Comparison of ENCODE assay signal across 21 cellular contexts in the genomic region with DNA sequence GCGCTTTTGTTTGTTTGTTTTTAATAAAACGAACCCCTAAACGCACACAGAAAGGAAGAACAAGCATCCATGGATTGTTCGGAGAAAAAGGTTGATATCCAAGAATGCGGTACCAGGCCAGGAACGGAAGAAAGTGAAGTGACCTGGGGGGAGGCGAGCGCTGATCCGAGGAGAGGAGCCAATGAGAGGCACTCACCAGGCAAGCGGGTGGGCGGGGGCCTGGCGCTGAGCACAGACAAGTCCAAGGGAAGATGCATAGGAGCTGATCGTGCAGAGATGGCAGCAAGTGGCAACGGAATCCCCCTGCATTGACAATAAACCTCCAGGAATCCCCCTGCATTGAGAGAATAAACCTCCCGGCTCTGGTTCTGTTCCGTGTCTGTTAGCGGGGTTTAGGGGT. TPM values are rescaled to one million over a fixed set of nuclear protein-coding genes. Genes with fewer than 3 reads are reported as not detected.
DNase-seq lines count a peak whose midpoint lies in the region; ATAC-seq and TF ChIP-seq lines count a peak whose summit lies in the region.
"Had no signal": no experiment of that assay in that cellular context is flagged by ENCODE, and none has a peak within 500 bp of the region (broad histone marks: within the 10 kb centered on the region; RNA-seq: fewer than 3 reads in every experiment).

No MANE protein-coding gene starts in this region.

- no peak overlapping the region for H2AFZ ChIP-seq in neuronal stem cell (ENCODE audit: low read length)
- H2AFZ ChIP-seq in smooth muscle cell (ENCODE audit: low read depth), result no peak overlapping the region
- H2AFZ ChIP-seq: GM23248 had no signal

- H4K20me1 ChIP-seq in smooth muscle cell (ENCODE audit: low read depth), result no peaks in the 10 kb centered on the region

- no peak overlapping the region for H3K4me3 Mint-ChIP-seq in activated CD8-positive, alpha-beta memory T cell treated with anti-CD3 and anti-CD28 coated beads, Interleukin-2, amount 10 ng/mL, durations not matched to agents 7 days and 5 days
- H3K4me3 Mint-ChIP-seq in T-helper 17 cell (peak overlapping the region; percentile 51), type B pancreatic cell (no peak overlapping the region)
- no peak overlapping the region for H3K4me3 Mint-ChIP-seq in activated CD4-positive, alpha-beta T cell treated with anti-CD3 and anti-CD28 coated beads for 36 hours

- WGBS in neuronal stem cell (ENCODE audit: extremely low coverage in 2 of 2, insufficient read length in 2 of 2, insufficient replicate concordance in 1 of 2), 2 donors, result no CpG with 5 or more reads among the region's 17 CpGs
- 93% methylated on average over 17 of the region's 17 CpGs for WGBS in smooth muscle cell (ENCODE audit: low lambda C conversion rate)

- no peak overlapping the region for H2AK5ac ChIP-seq in neuronal stem cell (ENCODE audit: low read depth, low read length)

- no peak overlapping the region for H3K9ac ChIP-seq in neuronal stem cell (ENCODE audit: low read depth, low read length, poor library complexity)
- H3K9ac ChIP-seq in smooth muscle cell (ENCODE audit: low read depth), result no peak overlapping the region
- H3K9ac ChIP-seq: GM23248 had no signal

- no peak overlapping the region for H4K8ac ChIP-seq in neuronal stem cell (ENCODE audit: low read depth, low read length)

- peak overlapping the region; percentile 38 for H3K14ac ChIP-seq in neuronal stem cell (ENCODE audit: low read length)

- no peak overlapping the region for H3K27ac Mint-ChIP-seq in activated CD8-positive, alpha-beta memory T cell treated with anti-CD3 and anti-CD28 coated beads, Interleukin-2, amount 10 ng/mL, durations not matched to agents 7 days and 5 days
- no peak overlapping the region for H3K27ac Mint-ChIP-seq in T-helper 17 cell
- H3K27ac Mint-ChIP-seq in type B pancreatic cell, result peak overlapping the region; percentile 31
- no peak overlapping the region for H3K27ac Mint-ChIP-seq in activated CD4-positive, alpha-beta T cell treated with anti-CD3 and anti-CD28 coated beads for 36 hours
- H3K27ac Mint-ChIP-seq: HFFc6 had no signal

- H4K91ac ChIP-seq in neuronal stem cell (ENCODE audit: low read depth, low read length, poor library complexity), result peak overlapping the region; percentile 72

- H3F3A ChIP-seq in smooth muscle cell (ENCODE audit: low read depth), result no peaks in the 10 kb centered on the region

- no peak overlapping the region for H2BK15ac ChIP-seq in neuronal stem cell (ENCODE audit: low read length)

- H3K79me2 ChIP-seq in smooth muscle cell (ENCODE audit: low read depth), result no peaks in the 10 kb centered on the region

- peak; percentile 48 for DNase-seq in activated CD8-positive, alpha-beta memory T cell treated with anti-CD3 and anti-CD28 coated beads for 24 hours
- DNase-seq in activated CD8-positive, alpha-beta memory T cell treated with anti-CD3 and anti-CD28 coated beads, Interleukin-2, amount 10 ng/mL, durations not matched to agents 7 days and 5 days, result no peak
- no peak for DNase-seq in T-helper 17 cell
- no peak for DNase-seq in neuronal stem cell (ENCODE audit: low spot score)
- DNase-seq in type B pancreatic cell (ENCODE audit: extremely low spot score, unreplicated experiment), result no peak
- no peak for DNase-seq in activated CD4-positive, alpha-beta T cell treated with anti-CD3 and anti-CD28 coated beads for 36 hours
- DNase-seq in SIG-M5 treated with dmso at 0.1 percent for 504 hours (lab: John Stamatoyannopoulos, UW; ENCODE audit: unreplicated experiment), result no peak
- no peak for DNase-seq in smooth muscle cell (lab: John Stamatoyannopoulos, UW; ENCODE audit: unreplicated experiment)
- DNase-seq: 8988T, COR-L47, DMS 273 treated with DMSO at 0.1 percent for 48 hours, DND-41, EL, GM23248, HFFc6, IMR-90 had no signal

- H3K4me1 Mint-ChIP-seq in activated CD8-positive, alpha-beta memory T cell treated with anti-CD3 and anti-CD28 coated beads, Interleukin-2, amount 10 ng/mL, durations not matched to agents 7 days and 5 days, result peaks cover 6% of the 10 kb centered on the region
- H3K4me1 Mint-ChIP-seq in T-helper 17 cell (peaks cover 4% of the 10 kb centered on the region), type B pancreatic cell (ENCODE audit: unreplicated experiment) (no peaks in the 10 kb centered on the region)
- peaks cover 10% of the 10 kb centered on the region for H3K4me1 Mint-ChIP-seq in activated CD4-positive, alpha-beta T cell treated with anti-CD3 and anti-CD28 coated beads for 36 hours

- peaks cover 4% of the 10 kb centered on the region for H3K79me1 ChIP-seq in neuronal stem cell (ENCODE audit: low read depth, low read length)

- H3K9me3 ChIP-seq in T-helper 17 cell (ENCODE audit: control insufficient read depth, low read length, poor library complexity, severe bottlenecking) (no peaks in the 10 kb centered on the region), neuronal stem cell (replicated peaks in 1 of 2; ENCODE audit: control insufficient read depth in 2 of 2, insufficient read depth in 1 of 2, low read depth in 1 of 2, low read length in 2 of 2) (peaks cover 0 to 3% of the 10 kb centered on the region in 2 donors), smooth muscle cell (replicated peaks; ENCODE audit: low read depth) (no peaks in the 10 kb centered on the region)

- no peaks in the 10 kb centered on the region for H3K9me3 Mint-ChIP-seq in activated CD8-positive, alpha-beta memory T cell treated with anti-CD3 and anti-CD28 coated beads, Interleukin-2, amount 10 ng/mL, durations not matched to agents 7 days and 5 days (ENCODE audit: low read depth)
- no peaks in the 10 kb centered on the region for H3K9me3 Mint-ChIP-seq in type B pancreatic cell
- H3K9me3 Mint-ChIP-seq in activated CD4-positive, alpha-beta T cell treated with anti-CD3 and anti-CD28 coated beads for 36 hours (ENCODE audit: low read depth), result peaks cover 2% of the 10 kb centered on the region
- H3K9me3 Mint-ChIP-seq: CD8-positive, alpha-beta memory T cell; HFFc6 had no signal

- H3K4me2 ChIP-seq in neuronal stem cell (ENCODE audit: insufficient read depth, low read length, poor library complexity, severe bottlenecking) (no peak overlapping the region), smooth muscle cell (no peak overlapping the region)

- no peak overlapping the region for H2BK120ac ChIP-seq in neuronal stem cell (ENCODE audit: low read depth, low read length)

- intact Hi-C loops in activated CD4-positive, alpha-beta T cell treated with anti-CD3 and anti-CD28 coated beads for 36 hours (cut with DNase I, micrococcal nuclease), result loop anchor here in 1 of 2 experiments (10.0 kb wide), 1 partner anchor 486 kb away; no protein-coding TSS in a partner anchor

- H3K23ac ChIP-seq in neuronal stem cell (ENCODE audit: low read depth, low read length, poor library complexity), result no peak overlapping the region

- H3K36me3 Mint-ChIP-seq in activated CD8-positive, alpha-beta memory T cell treated with anti-CD3 and anti-CD28 coated beads, Interleukin-2, amount 10 ng/mL, durations not matched to agents 7 days and 5 days, result no peaks in the 10 kb centered on the region
- peaks cover 2% of the 10 kb centered on the region for H3K36me3 Mint-ChIP-seq in T-helper 17 cell (ENCODE audit: low read depth)
- no peaks in the 10 kb centered on the region for H3K36me3 Mint-ChIP-seq in type B pancreatic cell
- peaks cover 2% of the 10 kb centered on the region for H3K36me3 Mint-ChIP-seq in activated CD4-positive, alpha-beta T cell treated with anti-CD3 and anti-CD28 coated beads for 36 hours (ENCODE audit: low read depth)
- H3K36me3 Mint-ChIP-seq: CD4-positive, CD25-positive, alpha-beta regulatory T cell; CD8-positive, alpha-beta memory T cell had no signal

- H3K36me3 ChIP-seq in neuronal stem cell (replicated peaks in 1 of 2; ENCODE audit: control insufficient read depth in 2 of 2, insufficient read depth in 2 of 2, low read length in 2 of 2), result no peaks in the 10 kb centered on the region
- H3K36me3 ChIP-seq in smooth muscle cell (ENCODE audit: low read depth), result no peaks in the 10 kb centered on the region

- ATAC-seq in activated CD8-positive, alpha-beta memory T cell treated with anti-CD3 and anti-CD28 coated beads, Interleukin-2, amount 10 ng/mL, durations not matched to agents 7 days and 5 days, result no peak
- no peak for ATAC-seq in T-helper 17 cell
- no peak for ATAC-seq in activated CD4-positive, alpha-beta T cell treated with anti-CD3 and anti-CD28 coated beads for 36 hours
- ATAC-seq: HCT116 had no signal

- no peak overlapping the region for H3K4ac ChIP-seq in neuronal stem cell (ENCODE audit: low read length)

- CTCF ChIA-PET in activated CD8-positive, alpha-beta memory T cell treated with anti-CD3 and anti-CD28 coated beads, Interleukin-2, amount 10 ng/mL, durations not matched to agents 7 days and 5 days (lab: Charles Lee), result interaction anchor here (4.0 kb wide), 1 partner anchor 14 kb away, joined by 23 read pairs; no protein-coding TSS in a partner anchor
- CTCF ChIA-PET in activated CD4-positive, alpha-beta T cell treated with anti-CD3 and anti-CD28 coated beads for 36 hours (lab: Charles Lee), result interaction anchor here (0.5 to 2.6 kb wide), 6 partner anchors 13 to 135 kb away, joined by 3 to 12 read pairs (median 6); no protein-coding TSS in a partner anchor

- POLR2A ChIA-PET in activated CD4-positive, alpha-beta T cell treated with anti-CD3 and anti-CD28 coated beads for 36 hours (lab: Charles Lee), result interaction anchor here (0.6 kb wide), 1 partner anchor 134 kb away, joined by 3 read pairs; no protein-coding TSS in a partner anchor

- no peak overlapping the region for H3K18ac ChIP-seq in neuronal stem cell (ENCODE audit: low read length)

- peaks cover 0 to 30% (median 8%) of the 10 kb centered on the region in 3 experiments for H3K27me3 ChIP-seq in neuronal stem cell (ENCODE audit: control insufficient read depth in 3 of 3, insufficient read depth in 3 of 3, low read depth in 1 of 3, low read length in 3 of 3)
- no peaks in the 10 kb centered on the region for H3K27me3 ChIP-seq in smooth muscle cell (ENCODE audit: low read depth)

- H2BK5ac ChIP-seq in neuronal stem cell (ENCODE audit: low read length), result no peak overlapping the region

- H3K27ac ChIP-seq in neuronal stem cell (replicated peaks; ENCODE audit: low read length) (no peak overlapping the region), smooth muscle cell (ENCODE audit: low read depth) (no peak overlapping the region)
- H3K27ac ChIP-seq: GM23248 had no signal

- no peak overlapping the region for H2BK12ac ChIP-seq in neuronal stem cell (ENCODE audit: low read length)

- H3K4me1 ChIP-seq in neuronal stem cell (ENCODE audit: control insufficient read depth in 2 of 2, insufficient read depth in 1 of 2, low read depth in 1 of 2, low read length in 2 of 2) (no peaks in the 10 kb centered on the region), smooth muscle cell (ENCODE audit: low read depth) (no peaks in the 10 kb centered on the region)

- H3K27me3 Mint-ChIP-seq in activated CD8-positive, alpha-beta memory T cell treated with anti-CD3 and anti-CD28 coated beads, Interleukin-2, amount 10 ng/mL, durations not matched to agents 7 days and 5 days, result peaks cover 12% of the 10 kb centered on the region
- H3K27me3 Mint-ChIP-seq in T-helper 17 cell (peaks cover 17% of the 10 kb centered on the region), type B pancreatic cell (peaks cover 8% of the 10 kb centered on the region)
- peaks cover 12% of the 10 kb centered on the region for H3K27me3 Mint-ChIP-seq in activated CD4-positive, alpha-beta T cell treated with anti-CD3 and anti-CD28 coated beads for 36 hours

- TF ChIP-seq CTCF in type B pancreatic cell (conservative IDR thresholded peaks at IDR 0.05) (no peak), smooth muscle cell (IDR thresholded peaks at IDR 0.05; ENCODE audit: borderline replicate concordance, insufficient read depth, poor library complexity, severe bottlenecking) (no peak)

- H3K4me3 ChIP-seq in neuronal stem cell (ENCODE audit: low read length in 2 of 2), result no peak overlapping the region
- no peak overlapping the region for H3K4me3 ChIP-seq in smooth muscle cell
- H3K4me3 ChIP-seq: GM23248 had no signal

RNA-seq across cellular contexts. Expression of a gene that starts 8.4 kb away (rescaled TPM):
- total RNA-seq in activated CD8-positive, alpha-beta memory T cell treated with anti-CD3 and anti-CD28 coated beads, Interleukin-2, amount 10 ng/mL, durations not matched to agents 7 days and 5 days, result not detected
- total RNA-seq in T-helper 17 cell (not detected), type B pancreatic cell (ENCODE audit: low replicate concordance) (not detected in 2 replicates), smooth muscle cell (not detected in 2 replicates)
- polyA plus RNA-seq in neuronal stem cell (2013, experiment 1 of 2), result not detected
- not detected for polyA plus RNA-seq in neuronal stem cell (2013, experiment 2 of 2)
- total RNA-seq in activated CD4-positive, alpha-beta T cell treated with anti-CD3 and anti-CD28 coated beads for 36 hours, result not detected
- not detected in 2 replicates for polyA plus RNA-seq in smooth muscle cell
- total RNA-seq: A673; CD4-positive, CD25-positive, alpha-beta regulatory T cell; CD8-positive, alpha-beta memory T cell; GM23248; HFFc6; IMR-90 had no signal
- polyA plus RNA-seq: AG04450; CD4-positive, CD25-positive, alpha-beta regulatory T cell; CD8-positive, alpha-beta memory T cell; GM23248; IMR-90 had no signal

RNA-seq across cellular contexts. Expression of a gene that starts 36.9 kb away (rescaled TPM):
- total RNA-seq in activated CD8-positive, alpha-beta memory T cell treated with anti-CD3 and anti-CD28 coated beads, Interleukin-2, amount 10 ng/mL, durations not matched to agents 7 days and 5 days, result 1 to 10 TPM; 3.9 to 5.7 TPM
- total RNA-seq in T-helper 17 cell, result 1 to 10 TPM; 2.2 to 2.3 TPM
- polyA plus RNA-seq in neuronal stem cell (2013, experiment 1 of 2), result 2.2 TPM
- 1.8 TPM for polyA plus RNA-seq in neuronal stem cell (2013, experiment 2 of 2)
- total RNA-seq in type B pancreatic cell (ENCODE audit: low replicate concordance), result 21.0 and 54.9 TPM in 2 replicates
- 1 to 10 TPM; 3.8 to 4.8 TPM for total RNA-seq in activated CD4-positive, alpha-beta T cell treated with anti-CD3 and anti-CD28 coated beads for 36 hours
- 8.2 and 11.3 TPM in 2 replicates for total RNA-seq in smooth muscle cell
- polyA plus RNA-seq in smooth muscle cell, result 4.5 and 6.7 TPM in 2 replicates
- polyA plus RNA-seq: CD8-positive, alpha-beta memory T cell had no signal
